14 cellular contexts compared by ENCODE assay signal in the genomic region with DNA sequence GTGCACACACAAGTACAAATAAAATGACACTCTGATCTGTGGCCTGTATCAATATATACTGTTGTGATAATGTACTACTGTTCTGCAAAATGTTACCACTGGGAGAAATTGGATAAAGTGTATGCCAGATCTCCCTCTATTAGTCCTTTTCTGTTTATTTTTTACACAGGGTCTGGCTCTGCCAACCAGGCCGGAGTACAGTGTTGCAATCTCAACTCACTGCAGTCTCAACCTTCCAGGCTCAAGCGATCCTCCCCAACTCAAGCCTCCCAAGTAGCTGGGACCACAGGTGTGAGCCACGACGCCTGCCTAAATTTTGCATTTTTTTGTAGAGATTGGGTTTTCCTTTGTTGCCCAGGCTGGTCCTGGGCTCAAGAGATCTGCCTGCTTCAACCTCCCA. TPM values are rescaled to one million over a fixed set of nuclear protein-coding genes. Genes with fewer than 3 reads are reported as not detected.
A peak's percentile ranks its signal among the peaks of the same experiment; 100 is the strongest.
DNase-seq lines count a peak whose midpoint lies in the region; ATAC-seq and TF ChIP-seq lines count a peak whose summit lies in the region.
"Had no signal": no experiment of that assay in that cellular context is flagged by ENCODE, and none has a peak within 500 bp of the region (broad histone marks: within the 10 kb centered on the region; RNA-seq: fewer than 3 reads in every experiment).

No MANE protein-coding gene starts in this region.

- no peaks in the 10 kb centered on the region for H3K27me3 ChIP-seq in fibroblast of lung (ENCODE audit: control insufficient read depth, insufficient read depth, low read length)
- H3K27me3 ChIP-seq in psoas muscle (ENCODE audit: insufficient read depth in 3 of 3, low read length in 2 of 3): no peaks in the 10 kb centered on the region

- no TSS peak for BruUV-seq in Calu3 (replicated peaks; lab: Mats Ljungman, UMichigan)

- H3K4me1 Mint-ChIP-seq in Calu3 (ENCODE audit: low read depth, unreplicated experiment): peaks cover 55% of the 10 kb centered on the region

- no peaks in the 10 kb centered on the region for H4K20me1 ChIP-seq in fibroblast of lung (ENCODE audit: control insufficient read depth, extremely low read depth, insufficient read depth, low read length)

- no peak for ATAC-seq in psoas muscle
- ATAC-seq: activated T-cell treated with anti-CD3 and anti-CD28 coated beads, Interleukin-2, amount 50 U/mL, for 72 hours; natural killer cell treated with Interleukin-12 subunit alpha and Interleukin-12 subunit beta and Interleukin-15 and Interleukin-18, amount 100 ng/mL, for 72 hours had no signal

- H3K36me3 ChIP-seq in fibroblast of lung (ENCODE audit: control insufficient read depth, insufficient read depth, low read length) (no peaks in the 10 kb centered on the region), psoas muscle (ENCODE audit: insufficient read depth in 1 of 2, low read depth in 1 of 2) (no peaks in the 10 kb centered on the region)

- no peak overlapping the region for H3K27ac Mint-ChIP-seq in Calu3 (ENCODE audit: unreplicated experiment)
- H3K27ac Mint-ChIP-seq: activated T-cell treated with anti-CD3 and anti-CD28 coated beads, Interleukin-2, amount 50 U/mL, for 72 hours; CD4-positive, alpha-beta T cell; natural killer cell treated with Interleukin-12 subunit alpha and Interleukin-12 subunit beta and Interleukin-15 and Interleukin-18, amount 100 ng/mL, for 72 hours had no signal

- H2AFZ ChIP-seq in fibroblast of lung (ENCODE audit: low read length): no peak overlapping the region

- peaks cover 33% of the 10 kb centered on the region for H3K36me3 Mint-ChIP-seq in Calu3 (ENCODE audit: insufficient read depth, unreplicated experiment)
- H3K36me3 Mint-ChIP-seq: natural killer cell treated with Interleukin-12 subunit alpha and Interleukin-12 subunit beta and Interleukin-15 and Interleukin-18, amount 100 ng/mL, for 72 hours had no signal

- CTCF ChIA-PET in Calu3 (lab: Charles Lee): no interaction called here

- H3K4me3 Mint-ChIP-seq in Calu3 (ENCODE audit: low read depth, unreplicated experiment): peak overlapping the region; percentile 90

- H3K9me3 Mint-ChIP-seq in Calu3 (ENCODE audit: low read depth, unreplicated experiment): no peaks in the 10 kb centered on the region
- H3K9me3 Mint-ChIP-seq: activated T-cell treated with anti-CD3 and anti-CD28 coated beads, Interleukin-2, amount 50 U/mL, for 72 hours; CD4-positive, alpha-beta T cell; natural killer cell treated with Interleukin-12 subunit alpha and Interleukin-12 subunit beta and Interleukin-15 and Interleukin-18, amount 100 ng/mL, for 72 hours had no signal

- H3K27ac ChIP-seq in VCaP: peak overlapping the region; percentile 83
- H3K27ac ChIP-seq in fibroblast of lung (ENCODE audit: insufficient read depth, low read length): no peak overlapping the region
- no peak overlapping the region for H3K27ac ChIP-seq in psoas muscle

- DNase-seq in Calu3 (no peak), fibroblast of lung (ENCODE audit: low read depth in 2 of 2) (peak in 1 of 2 donors; percentile 58), psoas muscle (no peak), epidermal melanocyte (ENCODE audit: insufficient read length, low spot score) (no peak), globus pallidus (ENCODE audit: low spot score) (no peak), SW480 (ENCODE audit: low spot score) (no peak)
- no peak for DNase-seq in activated CD4-positive, CD25-positive, alpha-beta regulatory T cell (lab: John Stamatoyannopoulos, UW)
- DNase-seq: activated CD4-positive, alpha-beta T cell treated with anti-CD3 and anti-CD28 coated beads for 1 hour; activated T-cell treated with anti-CD3 and anti-CD28 coated beads, Interleukin-2, amount 50 U/mL, for 72 hours; CD4-positive, alpha-beta T cell; islet precursor cell; NCI-H1436 treated with DMSO at 0.1 percent for 48 hours had no signal

- H3K9me3 ChIP-seq in fibroblast of lung (ENCODE audit: control insufficient read depth, insufficient read depth, low read depth, low read length): no peaks in the 10 kb centered on the region
- H3K9me3 ChIP-seq in psoas muscle: no peaks in the 10 kb centered on the region

- intact Hi-C loops in Calu3 (cut with micrococcal nuclease; ENCODE audit: unreplicated experiment) (no loop called here), psoas muscle (cut with DNase I) (loop anchor here in 1 of 2 donors (5.0 kb wide), 1 partner anchor 37 kb away; no protein-coding TSS in a partner anchor)

- H3K9ac ChIP-seq in fibroblast of lung (ENCODE audit: insufficient read depth, low read length): no peak overlapping the region

- peak overlapping the region; percentile 83 for H3K4me2 ChIP-seq in fibroblast of lung (ENCODE audit: extremely low read depth, insufficient read depth, low read length)

- TF ChIP-seq CTCF in Calu3 (IDR thresholded peaks at IDR 0.05; ENCODE audit: unreplicated experiment): no peak
- TF ChIP-seq CTCF in VCaP (conservative IDR thresholded peaks at IDR 0.05): no peak
- no peak for TF ChIP-seq CTCF in fibroblast of lung (conservative IDR thresholded peaks at IDR 0.05 in 1 of 2, IDR thresholded peaks at IDR 0.05 in 1 of 2; ENCODE audit: low read depth in 1 of 2, low read length in 2 of 2)
- TF ChIP-seq CTCF in psoas muscle (IDR thresholded peaks at IDR 0.05): no peak

- H3K79me2 ChIP-seq in fibroblast of lung (ENCODE audit: control insufficient read depth, insufficient read depth, low read length): peaks cover 34% of the 10 kb centered on the region

- 78 to 88% (median 81%) methylated on average over 4 of the region's 4 CpGs for WGBS in psoas muscle, 3 donors

- no peaks in the 10 kb centered on the region for H3K27me3 Mint-ChIP-seq in Calu3 (ENCODE audit: unreplicated experiment)
- H3K27me3 Mint-ChIP-seq: CD4-positive, alpha-beta T cell had no signal

- H3K4me3 ChIP-seq in fibroblast of lung (replicated peaks in 1 of 4; ENCODE audit: control extremely low read depth in 1 of 4, insufficient read depth in 1 of 4, low read depth in 3 of 4, low read length in 4 of 4) (peak overlapping the region in 2 of 4 experiments; percentile 6 to 70), psoas muscle (peak overlapping the region; percentile 91)

- H3K4me1 ChIP-seq in fibroblast of lung (ENCODE audit: control insufficient read depth, extremely low read depth, insufficient read depth, low read length): peaks cover 3% of the 10 kb centered on the region
- H3K4me1 ChIP-seq in psoas muscle: no peaks in the 10 kb centered on the region

RNA-seq across cellular contexts. Expression of gene NT5DC3, which starts 1.9 kb away (rescaled TPM):
- 18.1 and 24.0 TPM in 2 replicates for total RNA-seq in Calu3 (2022)
- total RNA-seq in fibroblast of lung: 10.0 and 10.4 TPM in 2 replicates
- polyA plus RNA-seq in fibroblast of lung: 4.1 and 4.7 TPM in 2 replicates
- 3.4 and 4.1 TPM in 2 replicates for polyA plus RNA-seq in fibroblast of lung (2012)
- 8.3 TPM in 2 replicates for polyA minus RNA-seq in fibroblast of lung (ENCODE audit: low replicate concordance)
- 10 to 100 TPM; 15.2 to 64.2 (median 19.5) TPM for total RNA-seq in psoas muscle
- polyA plus RNA-seq in psoas muscle: 10 to 100 TPM in 1 of 3 donors, 1 to 10 TPM in 2; 5.2 to 16.2 (median 7.3) TPM
